In genomic region chr3:157156844-157157635, GRCh38 we compare ENCODE assay signal across 8 cellular contexts. TPM values are rescaled to one million over a fixed set of nuclear protein-coding genes. Genes with fewer than 3 reads are reported as not detected.
DNase-seq lines count a peak whose midpoint lies in the region; ATAC-seq, FAIRE-seq and TF ChIP-seq lines count a peak whose summit lies in the region.

No MANE protein-coding gene starts in this region.

- no peak for ATAC-seq in activated T-cell treated with anti-CD3 and anti-CD28 coated beads, Interleukin-2, amount 50 U/mL, for 4 hours
- ATAC-seq in HG02588 (IDR thresholded peaks at IDR 0.05; ENCODE audit: unreplicated experiment) (no peak), HG02885 (IDR thresholded peaks at IDR 0.05; ENCODE audit: poor library complexity, unreplicated experiment) (no peak)

- H3K27me3 ChIP-seq in stomach smooth muscle (ENCODE audit: control insufficient read depth in 1 of 2, insufficient read depth in 2 of 2, low read length in 2 of 2), result no peaks in the 10 kb centered on the region

- no peaks in the 10 kb centered on the region for H3K27me3 Mint-ChIP-seq in activated T-cell treated with anti-CD3 and anti-CD28 coated beads, Interleukin-2, amount 50 U/mL, for 4 hours (ENCODE audit: low read depth)
- no peaks in the 10 kb centered on the region for H3K27me3 Mint-ChIP-seq in T-helper 1 cell treated with Interleukin-12 subunit alpha and Interleukin-12 subunit beta and Interleukin-4 antibody, amounts not matched to agents 30 μg/mL and 1 μg/mL, for 36 hours (ENCODE audit: low read depth)

- no peak for DNase-seq in activated T-cell treated with anti-CD3 and anti-CD28 coated beads, Interleukin-2, amount 50 U/mL, for 4 hours
- DNase-seq in activated T-cell treated with anti-CD3 and anti-CD28 coated beads, Interleukin-2, amount 50 U/mL, for 1 hour, result no peak
- DNase-seq in foreskin fibroblast, result peak in 1 of 2 donors; percentile 32
- no peak for DNase-seq in frontal cortex (ENCODE audit: low spot score in 2 of 2)

- peaks cover 25% of the 10 kb centered on the region for H3K4me1 ChIP-seq in stomach smooth muscle (ENCODE audit: control insufficient read depth, insufficient read depth, low read length)

- peak overlapping the region; percentile 87 for H3K27ac Mint-ChIP-seq in T-helper 1 cell treated with Interleukin-12 subunit alpha and Interleukin-12 subunit beta and Interleukin-4 antibody, amounts not matched to agents 30 μg/mL and 1 μg/mL, for 36 hours

- FAIRE-seq in frontal cortex (lab: Jason Lieb, UNC), result no peak

- H3K9me3 ChIP-seq in stomach smooth muscle (ENCODE audit: control insufficient read depth in 2 of 2, low read length in 2 of 2), result no peaks in the 10 kb centered on the region

- H3K4me3 ChIP-seq in foreskin fibroblast (ENCODE audit: low read depth in 1 of 2, low read length in 2 of 2) (peak overlapping the region; percentile 74 to 92), stomach smooth muscle (ENCODE audit: low read length in 2 of 2) (peak overlapping the region; percentile 16 to 99)

- peak overlapping the region in 1 of 2 donors; percentile 100 for H3K9ac ChIP-seq in stomach smooth muscle (ENCODE audit: low read length in 2 of 2)

- peaks cover 55% of the 10 kb centered on the region for H3K36me3 Mint-ChIP-seq in activated T-cell treated with anti-CD3 and anti-CD28 coated beads, Interleukin-2, amount 50 U/mL, for 4 hours (ENCODE audit: insufficient read depth)
- peaks cover 61% of the 10 kb centered on the region for H3K36me3 Mint-ChIP-seq in T-helper 1 cell treated with Interleukin-12 subunit alpha and Interleukin-12 subunit beta and Interleukin-4 antibody, amounts not matched to agents 30 μg/mL and 1 μg/mL, for 36 hours (ENCODE audit: low read depth)

- H3K9me3 Mint-ChIP-seq in activated T-cell treated with anti-CD3 and anti-CD28 coated beads, Interleukin-2, amount 50 U/mL, for 4 hours, result no peaks in the 10 kb centered on the region
- H3K9me3 Mint-ChIP-seq in T-helper 1 cell treated with Interleukin-12 subunit alpha and Interleukin-12 subunit beta and Interleukin-4 antibody, amounts not matched to agents 30 μg/mL and 1 μg/mL, for 36 hours, result no peaks in the 10 kb centered on the region

- no peak overlapping the region for H3K27ac ChIP-seq in stomach smooth muscle (ENCODE audit: low read length)

- no peak for TF ChIP-seq CTCF in foreskin fibroblast (IDR thresholded peaks at IDR 0.05; ENCODE audit: low read depth, low read length)

- peak overlapping the region; percentile 96 for H3K4me3 Mint-ChIP-seq in activated T-cell treated with anti-CD3 and anti-CD28 coated beads, Interleukin-2, amount 50 U/mL, for 4 hours
- H3K4me3 Mint-ChIP-seq in T-helper 1 cell treated with Interleukin-12 subunit alpha and Interleukin-12 subunit beta and Interleukin-4 antibody, amounts not matched to agents 30 μg/mL and 1 μg/mL, for 36 hours, result peak overlapping the region; percentile 92

- H3K36me3 ChIP-seq in stomach smooth muscle (ENCODE audit: control insufficient read depth in 2 of 2, insufficient read depth in 2 of 2, low read length in 2 of 2), result peaks cover 9 to 49% of the 10 kb centered on the region in 2 donors

- H3K4me1 Mint-ChIP-seq in activated T-cell treated with anti-CD3 and anti-CD28 coated beads, Interleukin-2, amount 50 U/mL, for 4 hours (ENCODE audit: low read depth), result peaks cover 61% of the 10 kb centered on the region
- H3K4me1 Mint-ChIP-seq in T-helper 1 cell treated with Interleukin-12 subunit alpha and Interleukin-12 subunit beta and Interleukin-4 antibody, amounts not matched to agents 30 μg/mL and 1 μg/mL, for 36 hours (ENCODE audit: low read depth), result peaks cover 62% of the 10 kb centered on the region

RNA-seq across cellular contexts. Expression of gene CCNL1, which starts 2.9 kb away (rescaled TPM):
- 100 to 1,000 TPM; 138 to 152 (median 151) TPM for total RNA-seq in activated T-cell treated with anti-CD3 and anti-CD28 coated beads, Interleukin-2, amount 50 U/mL, for 4 hours
- total RNA-seq in frontal cortex, result 64.4 TPM
